8 cellular contexts compared by ENCODE assay signal in genomic region chr13:106570354-106570822, GRCh38. TPM values are rescaled to one million over a fixed set of nuclear protein-coding genes. Genes with fewer than 3 reads are reported as not detected.
A peak's percentile ranks its signal among the peaks of the same experiment; 100 is the strongest.
DNase-seq lines count a peak whose midpoint lies in the region; ATAC-seq and TF ChIP-seq lines count a peak whose summit lies in the region.

No MANE protein-coding gene starts in this region.

- no peaks in the 10 kb centered on the region for H3K36me3 ChIP-seq in esophagus squamous epithelium
- H3K36me3 ChIP-seq in upper lobe of left lung: no peaks in the 10 kb centered on the region

- H3K27me3 Mint-ChIP-seq in activated CD8-positive, alpha-beta T cell treated with anti-CD3 and anti-CD28 coated beads, Interleukin-2, amount 10 ng/mL, durations not matched to agents 7 days and 5 days (ENCODE audit: low read depth): no peaks in the 10 kb centered on the region
- no peaks in the 10 kb centered on the region for H3K27me3 Mint-ChIP-seq in osteocyte (ENCODE audit: unreplicated experiment)

- H3K9me3 ChIP-seq in esophagus squamous epithelium: no peaks in the 10 kb centered on the region
- no peaks in the 10 kb centered on the region for H3K9me3 ChIP-seq in upper lobe of left lung

- TF ChIP-seq POLR2A in esophagus squamous epithelium (IDR thresholded peaks at IDR 0.05) (no peak), upper lobe of left lung (IDR thresholded peaks at IDR 0.05) (peak in 2 of 4 donors; percentile 20 to 34)

- DNase-seq in NAMALWA (ENCODE audit: low spot score): peak; percentile 83
- peak; percentile 56 for DNase-seq in activated CD8-positive, alpha-beta T cell treated with anti-CD3 and anti-CD28 coated beads, Interleukin-2, amount 10 ng/mL, durations not matched to agents 7 days and 5 days
- DNase-seq in esophagus squamous epithelium (lab: John Stamatoyannopoulos, UW): peak; percentile 16
- no peak for DNase-seq in osteocyte (ENCODE audit: extremely low spot score, unreplicated experiment)
- DNase-seq in upper lobe of left lung: peak; percentile 20 to 79
- DNase-seq in dedifferentiated amniotic fluid mesenchymal stem cell (ENCODE audit: extremely low spot score): no peak
- no peak for DNase-seq in NCI-H1436 (lab: John Stamatoyannopoulos, UW)

- H3K27ac ChIP-seq in esophagus squamous epithelium: peak overlapping the region; percentile 24 to 84 (median 42)
- H3K27ac ChIP-seq in upper lobe of left lung: peak overlapping the region in 3 of 4 donors; percentile 15 to 25 (median 16)

- POLR2A ChIA-PET in activated CD8-positive, alpha-beta T cell treated with anti-CD3 and anti-CD28 coated beads, Interleukin-2, amount 10 ng/mL, durations not matched to agents 7 days and 5 days (lab: Charles Lee): no interaction called here

- H3K27me3 ChIP-seq in esophagus squamous epithelium (no peaks in the 10 kb centered on the region), upper lobe of left lung (no peaks in the 10 kb centered on the region)

- peaks cover 9 to 70% (median 15%) of the 10 kb centered on the region in 3 donors for H3K4me1 ChIP-seq in esophagus squamous epithelium
- peaks cover 23 to 30% (median 28%) of the 10 kb centered on the region in 4 donors for H3K4me1 ChIP-seq in upper lobe of left lung

- TF ChIP-seq EP300 in upper lobe of left lung (IDR thresholded peaks at IDR 0.05): no peak

- H3K27ac Mint-ChIP-seq in activated CD8-positive, alpha-beta T cell treated with anti-CD3 and anti-CD28 coated beads, Interleukin-2, amount 10 ng/mL, durations not matched to agents 7 days and 5 days: no peak overlapping the region
- H3K27ac Mint-ChIP-seq in osteocyte (ENCODE audit: unreplicated experiment): no peak overlapping the region

- 28 to 33% methylated on average over 13 of the region's 13 CpGs for WGBS in esophagus squamous epithelium, 2 donors
- WGBS in upper lobe of left lung, 2 donors: 44 to 49% methylated on average over 13 of the region's 13 CpGs

- peak; percentile 42 for ATAC-seq in GM18907 (IDR thresholded peaks at IDR 0.05; ENCODE audit: unreplicated experiment)
- ATAC-seq in activated CD8-positive, alpha-beta T cell treated with anti-CD3 and anti-CD28 coated beads, Interleukin-2, amount 10 ng/mL, durations not matched to agents 7 days and 5 days: no peak
- peak; percentile 37 to 61 for ATAC-seq in upper lobe of left lung (ENCODE audit: low FRiP score in 2 of 2)

- no peak overlapping the region for H3K4me3 ChIP-seq in esophagus squamous epithelium
- peak overlapping the region in 1 of 4 donors; percentile 5 for H3K4me3 ChIP-seq in upper lobe of left lung

- H3K4me1 Mint-ChIP-seq in activated CD8-positive, alpha-beta T cell treated with anti-CD3 and anti-CD28 coated beads, Interleukin-2, amount 10 ng/mL, durations not matched to agents 7 days and 5 days (ENCODE audit: low read depth): peaks cover 32% of the 10 kb centered on the region
- H3K4me1 Mint-ChIP-seq in osteocyte (ENCODE audit: unreplicated experiment): peaks cover 25% of the 10 kb centered on the region

- TF ChIP-seq CTCF in esophagus squamous epithelium (IDR thresholded peaks at IDR 0.05) (no peak), osteocyte (IDR thresholded peaks at IDR 0.05) (no peak), upper lobe of left lung (IDR thresholded peaks at IDR 0.05) (no peak)

- intact Hi-C loops in esophagus squamous epithelium (cut with DNase I): no loop called here

- no peak overlapping the region for H3K4me3 Mint-ChIP-seq in activated CD8-positive, alpha-beta T cell treated with anti-CD3 and anti-CD28 coated beads, Interleukin-2, amount 10 ng/mL, durations not matched to agents 7 days and 5 days
- H3K4me3 Mint-ChIP-seq in osteocyte (ENCODE audit: unreplicated experiment): peak overlapping the region; percentile 18

- CTCF ChIA-PET in activated CD8-positive, alpha-beta T cell treated with anti-CD3 and anti-CD28 coated beads, Interleukin-2, amount 10 ng/mL, durations not matched to agents 7 days and 5 days (lab: Charles Lee): interaction anchor here (9.2 kb wide), 1 partner anchor 34 kb away, joined by 57 read pairs; the partner anchor contains the start of gene EFNB2

- H3K36me3 Mint-ChIP-seq in activated CD8-positive, alpha-beta T cell treated with anti-CD3 and anti-CD28 coated beads, Interleukin-2, amount 10 ng/mL, durations not matched to agents 7 days and 5 days (ENCODE audit: low read depth): peaks cover 26% of the 10 kb centered on the region
- H3K36me3 Mint-ChIP-seq in osteocyte (ENCODE audit: unreplicated experiment): no peaks in the 10 kb centered on the region

- peaks cover 5% of the 10 kb centered on the region for H3K9me3 Mint-ChIP-seq in activated CD8-positive, alpha-beta T cell treated with anti-CD3 and anti-CD28 coated beads, Interleukin-2, amount 10 ng/mL, durations not matched to agents 7 days and 5 days (ENCODE audit: insufficient read depth)
- H3K9me3 Mint-ChIP-seq in osteocyte (ENCODE audit: unreplicated experiment): no peaks in the 10 kb centered on the region

RNA-seq across cellular contexts. Expression of gene ARGLU1, which starts 2.5 kb away (rescaled TPM):
- 10 to 100 TPM; 86.6 to 97.0 TPM for total RNA-seq in activated CD8-positive, alpha-beta T cell treated with anti-CD3 and anti-CD28 coated beads, Interleukin-2, amount 10 ng/mL, durations not matched to agents 7 days and 5 days
- total RNA-seq in esophagus squamous epithelium: 100 to 1,000 TPM in 1 of 4 donors, 10 to 100 TPM in 3; 29.1 to 111 (median 47.3) TPM
- 65.8 and 78.8 TPM in 2 replicates for total RNA-seq in osteocyte
- 100 to 1,000 TPM in 3 of 6 donors, 10 to 100 TPM in 3; 73.6 to 411 (median 121) TPM for total RNA-seq in upper lobe of left lung

RNA-seq across cellular contexts. Expression of gene EFNB2, which starts 34.9 kb away (rescaled TPM):
- under 1 TPM; 0.08 to 0.16 TPM for total RNA-seq in activated CD8-positive, alpha-beta T cell treated with anti-CD3 and anti-CD28 coated beads, Interleukin-2, amount 10 ng/mL, durations not matched to agents 7 days and 5 days
- total RNA-seq in esophagus squamous epithelium (10 to 100 TPM; 14.9 to 29.1 (median 15.8) TPM), osteocyte (49.2 and 50.0 TPM in 2 replicates), upper lobe of left lung (10 to 100 TPM; 23.0 to 45.7 (median 30.9) TPM)

Comparison
In these comparisons a context has a peak if more than half of its experiments do, and no peak if none do; other contexts are left out.
1. DNase-seq: peak in NAMALWA (single experiment), activated CD8-positive, alpha-beta T cell treated with anti-CD3 and anti-CD28 coated beads, Interleukin-2, amount 10 ng/mL, durations not matched to agents 7 days and 5 days (single experiment), esophagus squamous epithelium (single experiment) and upper lobe of left lung (2 of 2); none in osteocyte (single experiment), dedifferentiated amniotic fluid mesenchymal stem cell (single experiment) and NCI-H1436 (single experiment).
2. RNA of gene EFNB2, which starts 34.9 kb away (total RNA-seq): 49.2 to 50.0 TPM in osteocyte, 23.0 to 45.7 TPM in upper lobe of left lung and 14.9 to 29.1 TPM in esophagus squamous epithelium; 0.08 to 0.16 TPM in activated CD8-positive, alpha-beta T cell treated with anti-CD3 and anti-CD28 coated beads, Interleukin-2, amount 10 ng/mL, durations not matched to agents 7 days and 5 days; every median in the first group is over 10 times any median in the second.